ENCODE assay signal across 28 cellular contexts in the genomic region with DNA sequence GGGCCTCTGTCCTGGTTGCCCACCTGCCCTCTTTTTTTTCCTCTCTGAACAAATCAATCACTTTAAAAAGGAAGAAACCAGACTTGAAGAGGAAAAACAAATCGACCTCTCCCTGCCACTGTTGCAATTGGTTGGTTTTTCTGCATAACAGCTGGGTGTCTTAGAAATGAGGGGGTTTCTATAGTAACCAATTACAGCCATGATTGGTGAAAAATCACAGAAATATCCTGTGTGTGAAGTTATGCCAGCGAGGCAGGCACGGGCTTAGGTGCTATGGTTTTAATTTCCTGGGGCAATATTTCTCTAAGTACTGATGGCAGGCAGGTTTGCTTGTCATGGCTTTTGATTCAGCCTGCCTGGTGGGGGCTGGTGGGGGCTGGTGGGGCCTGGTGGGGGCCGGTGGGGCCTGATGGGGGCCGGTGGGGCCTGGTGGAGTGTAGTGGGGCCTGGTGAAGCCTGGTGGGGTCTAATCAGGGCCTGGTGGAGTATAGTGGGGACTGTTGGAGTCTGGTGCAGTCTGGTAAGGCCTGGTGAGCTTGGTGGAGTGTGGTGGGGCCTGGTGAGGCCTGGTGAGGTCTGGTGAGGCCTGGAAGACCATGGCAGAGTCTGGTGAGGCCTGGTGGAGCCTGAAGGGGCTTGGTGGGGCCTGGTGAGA. TPM values are rescaled to one million over a fixed set of nuclear protein-coding genes. Genes with fewer than 3 reads are reported as not detected.
"Had no signal": no experiment of that assay in that cellular context is flagged by ENCODE, and none has a peak within 500 bp of the region (broad histone marks: within the 10 kb centered on the region; RNA-seq: fewer than 3 reads in every experiment).

No MANE protein-coding gene starts in this region.

- DNase-seq: activated B cell treated with CpG ODN at 0.5 μM for 24 hours; activated CD4-positive, alpha-beta memory T cell treated with anti-CD3 and anti-CD28 coated beads for 36 hours; activated CD4-positive, alpha-beta T cell treated with anti-CD3 and anti-CD28 coated beads, Interleukin-2, amount 10 ng/mL, durations not matched to agents 7 days and 5 days; activated CD8-positive, alpha-beta memory T cell treated with anti-CD3 and anti-CD28 coated beads, Interleukin-2, amount 50 U/mL, for 4 hours; activated gamma-delta T cell treated with Interleukin-2 at 50 U/mL for 16 hours; activated naive CD4-positive, alpha-beta T cell treated with anti-CD3 and anti-CD28 coated beads, Interleukin-2, amount 10 ng/mL, durations not matched to agents 7 days and 5 days; activated naive CD8-positive, alpha-beta T cell treated with anti-CD3 and anti-CD28 coated beads, Interleukin-2, amount 10 ng/mL, durations not matched to agents 7 days and 5 days; activated T-cell treated with anti-CD3 and anti-CD28 coated beads, Interleukin-2, amount 50 U/mL, for 72 hours; MG63; MV-4-11; NCI-H1105; NCI-H1436; NCI-H1694 treated with DMSO at 0.1 percent for 48 hours; NCI-H2029 treated with DMSO at 0.1 percent for 48 hours; NCI-H345; NCI-H510A treated with DMSO at 0.1 percent for 48 hours; NCI-H69; NK-92 treated with Interleukin-12 subunit alpha and Interleukin-12 subunit beta, amount 100 ng/mL, for 24 hours; OCI-M1; RPMI8226; T-cell; T-helper 2 cell; T1000 had no signal

- H3K4me1 ChIP-seq: ascending aorta had no signal

- H3K4me1 Mint-ChIP-seq: activated B cell treated with CpG ODN at 0.5 μM for 24 hours; activated CD4-positive, alpha-beta T cell treated with anti-CD3 and anti-CD28 coated beads, Interleukin-2, amount 10 ng/mL, durations not matched to agents 7 days and 5 days; activated naive CD4-positive, alpha-beta T cell treated with anti-CD3 and anti-CD28 coated beads, Interleukin-2, amount 10 ng/mL, durations not matched to agents 7 days and 5 days; activated naive CD8-positive, alpha-beta T cell treated with anti-CD3 and anti-CD28 coated beads, Interleukin-2, amount 10 ng/mL, durations not matched to agents 7 days and 5 days had no signal

- H3K4me3 Mint-ChIP-seq: activated B cell treated with CpG ODN at 0.5 μM for 24 hours; activated CD4-positive, alpha-beta memory T cell treated with anti-CD3 and anti-CD28 coated beads for 36 hours; activated CD4-positive, alpha-beta T cell treated with anti-CD3 and anti-CD28 coated beads, Interleukin-2, amount 10 ng/mL, durations not matched to agents 7 days and 5 days; activated naive CD4-positive, alpha-beta T cell treated with anti-CD3 and anti-CD28 coated beads, Interleukin-2, amount 10 ng/mL, durations not matched to agents 7 days and 5 days; activated naive CD8-positive, alpha-beta T cell treated with anti-CD3 and anti-CD28 coated beads, Interleukin-2, amount 10 ng/mL, durations not matched to agents 7 days and 5 days; activated T-cell treated with anti-CD3 and anti-CD28 coated beads, Interleukin-2, amount 50 U/mL, for 72 hours had no signal

- H3K27ac ChIP-seq: ascending aorta, SK-N-MC had no signal

- H3K9me3 Mint-ChIP-seq: activated B cell treated with CpG ODN at 0.5 μM for 24 hours; activated CD4-positive, alpha-beta memory T cell treated with anti-CD3 and anti-CD28 coated beads for 36 hours; activated CD4-positive, alpha-beta T cell treated with anti-CD3 and anti-CD28 coated beads, Interleukin-2, amount 10 ng/mL, durations not matched to agents 7 days and 5 days; activated naive CD4-positive, alpha-beta T cell treated with anti-CD3 and anti-CD28 coated beads, Interleukin-2, amount 10 ng/mL, durations not matched to agents 7 days and 5 days; activated naive CD8-positive, alpha-beta T cell treated with anti-CD3 and anti-CD28 coated beads, Interleukin-2, amount 10 ng/mL, durations not matched to agents 7 days and 5 days; activated T-cell treated with anti-CD3 and anti-CD28 coated beads, Interleukin-2, amount 50 U/mL, for 72 hours; activated T-helper 2 cell treated with anti-CD3 and anti-CD28 coated beads, Interferon-gamma antibody, Interleukin-2, Interleukin-4, amounts not matched to agents 10 μg/mL and 5 μg/mL and 100 μg/mL, durations not matched to agents 14 hours and 24 hours and 36 hours; T-cell had no signal

- H3K27ac Mint-ChIP-seq: activated B cell treated with CpG ODN at 0.5 μM for 24 hours; activated CD4-positive, alpha-beta memory T cell treated with anti-CD3 and anti-CD28 coated beads for 36 hours; activated CD4-positive, alpha-beta T cell treated with anti-CD3 and anti-CD28 coated beads, Interleukin-2, amount 10 ng/mL, durations not matched to agents 7 days and 5 days; activated naive CD4-positive, alpha-beta T cell treated with anti-CD3 and anti-CD28 coated beads, Interleukin-2, amount 10 ng/mL, durations not matched to agents 7 days and 5 days; activated naive CD8-positive, alpha-beta T cell treated with anti-CD3 and anti-CD28 coated beads, Interleukin-2, amount 10 ng/mL, durations not matched to agents 7 days and 5 days; activated T-cell treated with anti-CD3 and anti-CD28 coated beads, Interleukin-2, amount 50 U/mL, for 72 hours; activated T-helper 2 cell treated with anti-CD3 and anti-CD28 coated beads, Interferon-gamma antibody, Interleukin-2, Interleukin-4, amounts not matched to agents 10 μg/mL and 5 μg/mL and 100 μg/mL, durations not matched to agents 14 hours and 24 hours and 36 hours had no signal

- ATAC-seq: activated T-cell treated with anti-CD3 and anti-CD28 coated beads, Interleukin-2, amount 50 U/mL, for 72 hours; Panc1; Right ventricle myocardium inferior had no signal

- H3K36me3 Mint-ChIP-seq: activated CD4-positive, alpha-beta memory T cell treated with anti-CD3 and anti-CD28 coated beads for 36 hours; activated naive CD4-positive, alpha-beta T cell treated with anti-CD3 and anti-CD28 coated beads, Interleukin-2, amount 10 ng/mL, durations not matched to agents 7 days and 5 days; activated naive CD8-positive, alpha-beta T cell treated with anti-CD3 and anti-CD28 coated beads, Interleukin-2, amount 10 ng/mL, durations not matched to agents 7 days and 5 days; T-cell had no signal

- H3K27me3 ChIP-seq: ascending aorta, MG63 had no signal

- H3K36me3 ChIP-seq: ascending aorta, MG63 had no signal

- H3K4me3 ChIP-seq: ascending aorta, MG63, SK-N-MC had no signal

- H3K9me3 ChIP-seq: ascending aorta, MG63 had no signal

RNA-seq across cellular contexts. Expression of a gene that starts 54.6 kb away (rescaled TPM):
- total RNA-seq: activated B cell treated with CpG ODN at 0.5 μM for 24 hours; activated CD4-positive, alpha-beta memory T cell treated with anti-CD3 and anti-CD28 coated beads for 36 hours; activated CD4-positive, alpha-beta T cell treated with anti-CD3 and anti-CD28 coated beads, Interleukin-2, amount 10 ng/mL, durations not matched to agents 7 days and 5 days; activated naive CD8-positive, alpha-beta T cell treated with anti-CD3 and anti-CD28 coated beads, Interleukin-2, amount 10 ng/mL, durations not matched to agents 7 days and 5 days; activated T-helper 2 cell treated with anti-CD3 and anti-CD28 coated beads, Interferon-gamma antibody, Interleukin-2, Interleukin-4, amounts not matched to agents 10 μg/mL and 5 μg/mL and 100 μg/mL, durations not matched to agents 14 hours and 24 hours and 36 hours; Right ventricle myocardium inferior had no signal
